In genomic region chr16:4021070-4021779, GRCh38 we compare ENCODE assay signal across 11 cellular contexts.
A peak's percentile ranks its signal among the peaks of the same experiment; 100 is the strongest.
DNase-seq lines count a peak whose midpoint lies in the region; ATAC-seq and TF ChIP-seq lines count a peak whose summit lies in the region.
"Had no signal": no experiment of that assay in that cellular context is flagged by ENCODE, and none has a peak within 500 bp of the region (broad histone marks: within the 10 kb centered on the region; RNA-seq: fewer than 3 reads in every experiment).

No MANE protein-coding gene starts in this region.

- peaks cover 0 to 22% (median 0%) of the 10 kb centered on the region in 11 experiments; a peak in 5 of 22 replicates for H4K20me1 ChIP-seq in BLaER1 treated with 17β-estradiol and CSF1 and Interleukin-3, amounts not matched to agents 10 nM and 100 nM

- H3K4me3 ChIP-seq in BLaER1 treated with 17β-estradiol and CSF1 and Interleukin-3, amounts not matched to agents 10 nM and 100 nM: no peak overlapping the region

- peak overlapping the region; percentile 7 to 87 (median 49); a peak in 20 of 22 replicates for H3K4me2 ChIP-seq in BLaER1 treated with 17β-estradiol and CSF1 and Interleukin-3, amounts not matched to agents 10 nM and 100 nM

- peaks cover 61 to 94% (median 76%) of the 10 kb centered on the region in 10 experiments for H3K4me1 ChIP-seq in BLaER1 treated with 17β-estradiol and CSF1 and Interleukin-3, amounts not matched to agents 10 nM and 100 nM

- peak overlapping the region in 9 of 11 experiments; percentile 5 to 54 (median 46); a peak in 15 of 22 replicates for H3K27ac ChIP-seq in BLaER1 treated with 17β-estradiol and CSF1 and Interleukin-3, amounts not matched to agents 10 nM and 100 nM
- H3K27ac ChIP-seq in RWPE1: peak overlapping the region; percentile 65

- POLR2A ChIA-PET in RWPE1 (lab: Yijun Ruan, JAX; ENCODE audit: low non-redundant PET): no interaction called here

- peaks cover 0 to 7% (median 0%) of the 10 kb centered on the region in 11 experiments; a peak in 1 of 22 replicates for H3K9me3 ChIP-seq in BLaER1 treated with 17β-estradiol and CSF1 and Interleukin-3, amounts not matched to agents 10 nM and 100 nM (replicated peaks in 1 of 11)

- TF ChIP-seq POLR2A in GM18505 (IDR thresholded peaks at IDR 0.05; ENCODE audit: borderline replicate concordance, extremely low read depth, insufficient read depth, insufficient read length): no peak

- CTCF ChIA-PET in RWPE1 (lab: Yijun Ruan, JAX): no interaction called here

- H3K9ac ChIP-seq in BLaER1 treated with 17β-estradiol and CSF1 and Interleukin-3, amounts not matched to agents 10 nM and 100 nM: peak overlapping the region in 7 of 11 experiments; percentile 3 to 37 (median 24); a peak in 8 of 22 replicates

- ATAC-seq in left lobe of liver (peak; percentile 90), GM18505 (IDR thresholded peaks at IDR 0.05; ENCODE audit: unreplicated experiment) (no peak), GM21447 (IDR thresholded peaks at IDR 0.05; ENCODE audit: unreplicated experiment) (no peak), HG03439 (IDR thresholded peaks at IDR 0.05; ENCODE audit: unreplicated experiment) (no peak)
- ATAC-seq: activated T-cell treated with anti-CD3 and anti-CD28 coated beads, Interleukin-2, amount 50 U/mL, for 72 hours; T-cell had no signal

- H3K27me3 ChIP-seq in BLaER1 treated with 17β-estradiol and CSF1 and Interleukin-3, amounts not matched to agents 10 nM and 100 nM: no peaks in the 10 kb centered on the region

- DNase-seq in NCI-H1092 (lab: John Stamatoyannopoulos, UW) (peak; percentile 95), RWPE1 (ENCODE audit: low spot score) (peak; percentile 70), left lobe of liver (ENCODE audit: low spot score) (peak; percentile 92), GM19240 (ENCODE audit: insufficient read length, low spot score) (no peak)
- DNase-seq: activated T-cell treated with anti-CD3 and anti-CD28 coated beads, Interleukin-2, amount 50 U/mL, for 72 hours; stimulated activated naive CD4-positive, alpha-beta T cell; T-cell had no signal

- H3K36me3 ChIP-seq in BLaER1 treated with 17β-estradiol and CSF1 and Interleukin-3, amounts not matched to agents 10 nM and 100 nM: peaks cover 4 to 50% (median 19%) of the 10 kb centered on the region in 11 experiments; a peak in 18 of 22 replicates

- TF ChIP-seq CTCF in RWPE1 (conservative IDR thresholded peaks at IDR 0.05; ENCODE audit: low read depth): no peak
